In genomic region chr17:5419356-5419958, GRCh38 we compare ENCODE assay signal across 8 cellular contexts. TPM values are rescaled to one million over a fixed set of nuclear protein-coding genes. Genes with fewer than 3 reads are reported as not detected.
A peak's percentile ranks its signal among the peaks of the same experiment; 100 is the strongest.
DNase-seq lines count a peak whose midpoint lies in the region; TF ChIP-seq lines count a peak whose summit lies in the region.

Gene NUP88 (minus strand): TSS chr17:5419662. CDS start chr17:5419650, 12 bp downstream.

- no peaks in the 10 kb centered on the region for H3K4me1 ChIP-seq in ES-I3 (ENCODE audit: insufficient read depth, low read length)
- peaks cover 7% of the 10 kb centered on the region; the same call in 1 of the 2 replicates for H3K4me1 ChIP-seq in HAP-1
- peaks cover 12% of the 10 kb centered on the region for H3K4me1 ChIP-seq in MM.1S (ENCODE audit: low read length)
- H3K4me1 ChIP-seq in stomach: peaks cover 33 to 67% (median 47%) of the 10 kb centered on the region in 4 donors

- H3K4me2 ChIP-seq in MM.1S (ENCODE audit: low read depth, low read length) (peak within 1 kb of the TSS; percentile 93), neural cell (ENCODE audit: low read length) (peak within 1 kb of the TSS; percentile 99)

- H3K36me3 ChIP-seq in ES-I3 (ENCODE audit: insufficient read depth, low read length) (peaks cover 12% of the 10 kb centered on the region), HAP-1 (replicated peaks) (peaks cover 59% of the 10 kb centered on the region), MM.1S (replicated peaks; ENCODE audit: insufficient read depth, low read length) (peaks cover 12% of the 10 kb centered on the region; the same call in 1 of the 2 replicates), neural cell (ENCODE audit: insufficient read depth, low read length) (no peaks in the 10 kb centered on the region), stomach (peaks cover 24 to 58% (median 51%) of the 10 kb centered on the region in 4 donors)

- TF ChIP-seq RAD21 in neural cell (conservative IDR thresholded peaks at IDR 0.05): no peak

- in situ Hi-C loops in HAP-1 (cut with MboI; ENCODE audit: low sequenced_read_pairs): no loop called here

- H3K4me3 ChIP-seq in HAP-1 (peak within 1 kb of the TSS; percentile 91), MM.1S (ENCODE audit: low read length) (peak within 1 kb of the TSS; percentile 95), neural cell (ENCODE audit: low read length) (peak within 1 kb of the TSS; percentile 85), stomach (peak within 1 kb of the TSS; percentile 87 to 88 (median 88))

- H3K79me2 ChIP-seq in MM.1S (ENCODE audit: low read length) (peaks cover 71% of the 10 kb centered on the region), neural cell (replicated peaks; ENCODE audit: insufficient read depth, low read length) (peaks cover 69% of the 10 kb centered on the region)

- WGBS in stomach, 5 donors: 0 to 1% (median 0%) methylated on average over 19 to 49 of the region's 49 CpGs

- peaks cover 5% of the 10 kb centered on the region for H4K20me1 ChIP-seq in MM.1S (ENCODE audit: insufficient read depth, low read length)
- no peaks in the 10 kb centered on the region for H4K20me1 ChIP-seq in neural cell (ENCODE audit: insufficient read depth)

- H3K9me2 ChIP-seq in MM.1S (replicated peaks; ENCODE audit: insufficient read depth, low read length): no peaks in the 10 kb centered on the region
- H3K9me2 ChIP-seq in neural cell (ENCODE audit: insufficient read depth, low read length): no peaks in the 10 kb centered on the region

- TF ChIP-seq EP300 in neural cell (conservative IDR thresholded peaks at IDR 0.05; ENCODE audit: poor library complexity, severe bottlenecking) (no peak), stomach (IDR thresholded peaks at IDR 0.05) (no peak)

- intact Hi-C loops in stomach (cut with DNase I; ENCODE audit: low total_unique reads): no loop called here

- DNase-seq in HAP-1 (ENCODE audit: low spot score in 2 of 2): peak; percentile 95 to 98
- peak; percentile 98 for DNase-seq in MM.1S
- DNase-seq in SIG-M5 (lab: John Stamatoyannopoulos, UW): peak; percentile 81
- DNase-seq in activated gamma-delta T cell (lab: John Stamatoyannopoulos, UW): peak; percentile 95
- DNase-seq in fibroblast of the conjunctiva (ENCODE audit: low read depth): peak; percentile 94
- peak; percentile 94 for DNase-seq in stomach

- H3F3A ChIP-seq in MM.1S (ENCODE audit: insufficient read depth, low read length): peaks cover 13% of the 10 kb centered on the region; the same call in 1 of the 2 replicates
- no peaks in the 10 kb centered on the region for H3F3A ChIP-seq in neural cell (ENCODE audit: insufficient read depth, low read length, poor library complexity, severe bottlenecking)

- H3K27me3 ChIP-seq in HAP-1 (ENCODE audit: low read depth): no peaks in the 10 kb centered on the region
- H3K27me3 ChIP-seq in MM.1S (replicated peaks; ENCODE audit: insufficient read depth, low read length): no peaks in the 10 kb centered on the region
- H3K27me3 ChIP-seq in neural cell (ENCODE audit: insufficient read depth, low read depth, low read length): no peaks in the 10 kb centered on the region
- H3K27me3 ChIP-seq in stomach: no peaks in the 10 kb centered on the region

- H2AFZ ChIP-seq in MM.1S (ENCODE audit: low read length) (peak within 1 kb of the TSS; percentile 86), neural cell (ENCODE audit: low read depth, low read length) (peak within 1 kb of the TSS; percentile 67)

- H3K27ac ChIP-seq in MM.1S (ENCODE audit: low read length) (peak within 1 kb of the TSS; percentile 95), neural cell (ENCODE audit: low read length) (peak within 1 kb of the TSS; percentile 87), stomach (peak within 1 kb of the TSS; percentile 80 to 96 (median 95))

- TF ChIP-seq CTCF in MM.1S (IDR thresholded peaks at IDR 0.05; ENCODE audit: low read length) (no peak), neural cell (IDR thresholded peaks at IDR 0.05; ENCODE audit: poor library complexity, severe bottlenecking) (no peak), stomach (IDR thresholded peaks at IDR 0.05) (no peak)

- H3K9ac ChIP-seq in ES-I3 (ENCODE audit: low read depth, low read length) (peak within 1 kb of the TSS; percentile 97), MM.1S (ENCODE audit: low read length) (peak within 1 kb of the TSS; percentile 94), neural cell (ENCODE audit: low read length) (peak within 1 kb of the TSS; percentile 85)

- peak in 2 of 4 donors; percentile 59 to 70 for TF ChIP-seq POLR2A in stomach (IDR thresholded peaks at IDR 0.05)

- H3K9me3 ChIP-seq in ES-I3 (ENCODE audit: control insufficient read depth, insufficient read depth, low read length) (no peaks in the 10 kb centered on the region), HAP-1 (no peaks in the 10 kb centered on the region), MM.1S (replicated peaks; ENCODE audit: insufficient read depth, low read length) (no peaks in the 10 kb centered on the region), neural cell (ENCODE audit: low read length) (no peaks in the 10 kb centered on the region), stomach (no peaks in the 10 kb centered on the region)

TF ChIP-seq in neural cell, 6 proteins besides CTCF, POLR2A, EP300 and RAD21:
- TF ChIP-seq EZH2 (IDR thresholded peaks at IDR 0.05; ENCODE audit: borderline replicate concordance, insufficient read depth, low read length, poor library complexity, severe bottlenecking) (no peak), MXI1 (conservative IDR thresholded peaks at IDR 0.05; ENCODE audit: poor library complexity, severe bottlenecking) (no peak), TAF1 (IDR thresholded peaks at IDR 0.05; ENCODE audit: low read depth) (peak; percentile 71), REST (IDR thresholded peaks at IDR 0.05; ENCODE audit: borderline replicate concordance) (peak; percentile 82), POLR2AphosphoS5 (IDR thresholded peaks at IDR 0.05) (peak; percentile 92)
TF ChIP-seq in neural cell: peak in this region for 3.

RNA-seq across cellular contexts. Expression of gene NUP88, which starts in this region (rescaled TPM):
- polyA plus RNA-seq in neural cell (86.5 and 92.9 TPM in 2 replicates), stomach (10 to 100 TPM; 58.2 to 92.9 (median 60.3) TPM)
- polyA minus RNA-seq in neural cell: 150 and 159 TPM in 2 replicates
- 100 to 1,000 TPM in 2 of 5 donors, 10 to 100 TPM in 3; 29.8 to 185 (median 98.8) TPM for total RNA-seq in stomach

Comparison
In these comparisons a context has a peak if more than half of its experiments do, and no peak if none do; other contexts are left out.
1. Peak in every context shown above with its lines: DNase-seq, H3K4me3 ChIP-seq and H3K27ac ChIP-seq.